8 cellular contexts compared by ENCODE assay signal in the genomic region with DNA sequence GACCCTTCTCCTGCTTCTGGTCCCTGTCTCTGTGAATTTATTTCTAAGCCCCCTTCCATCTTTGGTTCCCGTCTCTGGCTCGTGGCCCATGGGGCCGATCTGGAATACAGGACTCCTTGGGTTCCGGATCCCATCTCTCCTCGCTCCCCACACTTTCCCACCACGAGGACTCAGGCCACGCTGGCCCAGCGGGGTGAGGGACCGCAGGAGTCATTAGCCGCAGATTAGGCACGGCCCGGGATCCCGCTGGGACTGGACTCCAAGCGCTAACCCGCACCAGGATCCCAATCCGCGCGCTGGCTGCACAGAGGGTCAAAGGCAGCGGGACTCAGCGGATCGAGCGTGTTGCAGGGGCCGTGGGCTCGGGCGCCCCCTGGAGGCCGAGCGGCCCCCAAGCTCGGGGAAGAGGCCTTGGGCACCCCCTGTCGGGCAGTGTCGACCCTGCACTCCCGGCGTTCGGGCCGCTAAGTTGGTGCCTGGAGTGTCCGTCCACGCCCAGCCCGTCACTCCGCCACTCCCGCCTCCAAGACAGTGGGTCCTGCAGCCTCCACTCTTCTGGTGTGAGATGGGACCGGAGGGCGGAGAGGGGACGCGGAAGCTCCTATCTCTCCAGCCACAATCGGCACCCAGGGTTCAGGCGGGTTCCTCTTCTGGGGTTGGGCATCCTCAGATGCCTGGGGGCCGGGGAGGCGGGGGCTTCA. TPM values are rescaled to one million over a fixed set of nuclear protein-coding genes. Genes with fewer than 3 reads are reported as not detected.
A peak's percentile ranks its signal among the peaks of the same experiment; 100 is the strongest.
DNase-seq lines count a peak whose midpoint lies in the region; ATAC-seq, FAIRE-seq and TF ChIP-seq lines count a peak whose summit lies in the region.

No MANE protein-coding gene starts in this region.

- no peak for FAIRE-seq in RCC 7860 (lab: Jason Lieb, UNC)

- H3K27ac Mint-ChIP-seq in activated T-helper 17 cell treated with anti-CD3 and anti-CD28 coated beads, Interleukin-2, amount 50 U/mL, for 72 hours: peak overlapping the region; percentile 81
- peak overlapping the region; percentile 68 for H3K27ac Mint-ChIP-seq in neural crest cell (ENCODE audit: unreplicated experiment)
- peak overlapping the region; percentile 95 to 99 for H3K27ac Mint-ChIP-seq in stimulated activated naive CD8-positive, alpha-beta T cell treated with anti-CD3 and anti-CD28 coated beads, Interleukin-15, amount 100 ng/mL, for 72 hours

- H3K4me3 ChIP-seq in fibroblast of the aortic adventitia (ENCODE audit: low read depth, low read length): peak overlapping the region; percentile 76

- peaks cover 51% of the 10 kb centered on the region for H3K27me3 Mint-ChIP-seq in activated T-helper 17 cell treated with anti-CD3 and anti-CD28 coated beads, Interleukin-2, amount 50 U/mL, for 72 hours
- peaks cover 83% of the 10 kb centered on the region for H3K27me3 Mint-ChIP-seq in neural crest cell (ENCODE audit: low read depth)
- H3K27me3 Mint-ChIP-seq in stimulated activated naive CD8-positive, alpha-beta T cell treated with anti-CD3 and anti-CD28 coated beads, Interleukin-15, amount 100 ng/mL, for 72 hours: peaks cover 77% of the 10 kb centered on the region

- peak; percentile 100 for TF ChIP-seq CTCF in fibroblast of the aortic adventitia (IDR thresholded peaks at IDR 0.05; ENCODE audit: insufficient read depth, low read length)
- TF ChIP-seq CTCF in neural crest cell (conservative IDR thresholded peaks at IDR 0.05): peak; percentile 100

- peaks cover 48% of the 10 kb centered on the region for H3K4me1 Mint-ChIP-seq in activated T-helper 17 cell treated with anti-CD3 and anti-CD28 coated beads, Interleukin-2, amount 50 U/mL, for 72 hours
- peaks cover 68% of the 10 kb centered on the region for H3K4me1 Mint-ChIP-seq in neural crest cell
- peaks cover 98% of the 10 kb centered on the region for H3K4me1 Mint-ChIP-seq in stimulated activated naive CD8-positive, alpha-beta T cell treated with anti-CD3 and anti-CD28 coated beads, Interleukin-15, amount 100 ng/mL, for 72 hours

- in situ Hi-C loops in KBM-7 (cut with MboI; ENCODE audit: low pct_unique_long_range_greater_than_20kb, low sequenced_read_pairs): no loop called here

- peak; percentile 44 for ATAC-seq in GM21526 (IDR thresholded peaks at IDR 0.05; ENCODE audit: low FRiP score, unreplicated experiment)
- peak; percentile 74 for ATAC-seq in activated T-helper 17 cell treated with anti-CD3 and anti-CD28 coated beads, Interleukin-2, amount 50 U/mL, for 72 hours (replicated peaks)
- peak; percentile 58 for ATAC-seq in stimulated activated naive CD8-positive, alpha-beta T cell treated with anti-CD3 and anti-CD28 coated beads, Interleukin-15, amount 100 ng/mL, for 72 hours

- peak overlapping the region; percentile 86 for H3K4me3 Mint-ChIP-seq in activated T-helper 17 cell treated with anti-CD3 and anti-CD28 coated beads, Interleukin-2, amount 50 U/mL, for 72 hours
- H3K4me3 Mint-ChIP-seq in neural crest cell: peak overlapping the region; percentile 90
- H3K4me3 Mint-ChIP-seq in stimulated activated naive CD8-positive, alpha-beta T cell treated with anti-CD3 and anti-CD28 coated beads, Interleukin-15, amount 100 ng/mL, for 72 hours: peak overlapping the region; percentile 95 to 97

- peaks cover 34% of the 10 kb centered on the region for H3K36me3 Mint-ChIP-seq in activated T-helper 17 cell treated with anti-CD3 and anti-CD28 coated beads, Interleukin-2, amount 50 U/mL, for 72 hours (ENCODE audit: low read depth)
- H3K36me3 Mint-ChIP-seq in neural crest cell (ENCODE audit: low read depth): peaks cover 7% of the 10 kb centered on the region

- DNase-seq in DMS79 (lab: John Stamatoyannopoulos, UW): peak; percentile 40
- peak; percentile 95 for DNase-seq in KBM-7
- DNase-seq in RCC 7860 (ENCODE audit: low spot score): peak; percentile 62
- peak; percentile 86 for DNase-seq in fibroblast of the aortic adventitia (ENCODE audit: low read depth)
- DNase-seq in neural crest cell (ENCODE audit: low read depth, low spot score): peak; percentile 98
- DNase-seq in stimulated activated naive CD8-positive, alpha-beta T cell treated with anti-CD3 and anti-CD28 coated beads, Interleukin-15, amount 100 ng/mL, for 72 hours: peak; percentile 92 to 95

- no peaks in the 10 kb centered on the region for H3K9me3 Mint-ChIP-seq in activated T-helper 17 cell treated with anti-CD3 and anti-CD28 coated beads, Interleukin-2, amount 50 U/mL, for 72 hours
- no peaks in the 10 kb centered on the region for H3K9me3 Mint-ChIP-seq in neural crest cell
- H3K9me3 Mint-ChIP-seq in stimulated activated naive CD8-positive, alpha-beta T cell treated with anti-CD3 and anti-CD28 coated beads, Interleukin-15, amount 100 ng/mL, for 72 hours: no peaks in the 10 kb centered on the region

RNA-seq across cellular contexts. Expression of a gene that starts 9.5 kb away (rescaled TPM):
- 100 to 1,000 TPM; 232 to 320 TPM for total RNA-seq in activated T-helper 17 cell treated with anti-CD3 and anti-CD28 coated beads, Interleukin-2, amount 50 U/mL, for 72 hours
- 233 and 303 TPM in 2 replicates for total RNA-seq in fibroblast of the aortic adventitia (ENCODE audit: low replicate concordance)
- total RNA-seq in neural crest cell: 225 and 230 TPM in 2 replicates

RNA-seq across cellular contexts. Expression of a gene that starts 12.0 kb away (rescaled TPM):
- 1 to 10 TPM; 3.2 to 4.5 TPM for total RNA-seq in activated T-helper 17 cell treated with anti-CD3 and anti-CD28 coated beads, Interleukin-2, amount 50 U/mL, for 72 hours
- total RNA-seq in fibroblast of the aortic adventitia (ENCODE audit: low replicate concordance) (0.90 and 3.8 TPM in 2 replicates), neural crest cell (3.8 and 4.1 TPM in 2 replicates)

RNA-seq across cellular contexts. Expression of a gene that starts 22.4 kb away (rescaled TPM):
- 1 to 10 TPM in 1 of 2 donors, under 1 TPM in 1; 0.34 to 1.4 TPM for total RNA-seq in activated T-helper 17 cell treated with anti-CD3 and anti-CD28 coated beads, Interleukin-2, amount 50 U/mL, for 72 hours
- total RNA-seq in fibroblast of the aortic adventitia (ENCODE audit: low replicate concordance) (1.9 and 2.4 TPM in 2 replicates), neural crest cell (0.71 and 0.91 TPM in 2 replicates)

Comparison
In these comparisons a context has a peak if more than half of its experiments do, and no peak if none do; other contexts are left out.
1. Peak in every context shown above with its lines: DNase-seq, ATAC-seq and H3K4me3 ChIP-seq.
2. DNase-seq: peak in every context shown above with its lines; median percentile 98 in neural crest cell; 95 in KBM-7; 94 in stimulated activated naive CD8-positive, alpha-beta T cell treated with anti-CD3 and anti-CD28 coated beads, Interleukin-15, amount 100 ng/mL, for 72 hours; 86 in fibroblast of the aortic adventitia; 62 in RCC 7860; 40 in DMS79.